Comparison of ENCODE assay signal across 10 cellular contexts in the genomic region with DNA sequence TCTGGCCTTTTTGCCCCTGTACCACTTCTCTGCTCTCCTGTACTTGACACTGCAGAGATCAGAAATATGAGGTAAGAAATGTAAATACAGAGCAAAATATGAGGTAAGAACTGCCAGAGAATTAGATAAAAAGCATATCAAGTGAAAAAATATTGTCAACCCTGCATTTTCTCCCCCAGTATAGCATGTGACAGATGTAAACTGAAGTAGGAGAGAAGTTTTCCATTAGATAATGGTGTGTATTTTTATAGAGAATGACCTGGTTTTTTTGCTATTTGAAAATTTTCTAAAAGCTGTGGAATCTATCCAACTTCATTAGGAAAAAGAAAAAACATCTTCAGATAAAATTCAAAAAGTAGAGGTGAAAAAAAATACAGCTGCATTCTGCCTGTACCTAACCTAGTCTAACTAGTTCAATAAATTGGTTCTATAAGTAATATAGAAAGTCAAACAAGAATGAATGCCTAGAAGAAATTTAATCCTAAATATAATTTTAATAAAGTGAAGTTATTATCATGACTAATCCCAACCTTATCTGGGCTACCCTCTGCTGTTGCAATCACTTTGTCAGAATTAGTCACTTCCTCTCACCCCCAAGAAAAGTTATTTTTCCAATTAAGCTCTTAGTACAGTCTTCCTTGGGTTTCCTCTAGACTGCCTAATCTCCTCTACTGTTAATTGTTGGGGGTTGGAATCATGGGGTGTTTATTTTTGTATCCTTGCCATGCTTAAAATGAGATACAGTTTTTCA.
DNase-seq lines count a peak whose midpoint lies in the region; ATAC-seq and TF ChIP-seq lines count a peak whose summit lies in the region.
"Had no signal": no experiment of that assay in that cellular context is flagged by ENCODE, and none has a peak within 500 bp of the region (broad histone marks: within the 10 kb centered on the region; RNA-seq: fewer than 3 reads in every experiment).

No MANE protein-coding gene starts in this region.

- H3K9ac ChIP-seq in fibroblast of lung (ENCODE audit: insufficient read depth, low read length): no peak overlapping the region

- peak overlapping the region; percentile 12 for H2AFZ ChIP-seq in fibroblast of lung (ENCODE audit: low read length)

- H3K4me2 ChIP-seq in fibroblast of lung (ENCODE audit: extremely low read depth, insufficient read depth, low read length): peak overlapping the region; percentile 44

- H3K27me3 ChIP-seq in fibroblast of lung (ENCODE audit: control insufficient read depth, insufficient read depth, low read length): no peaks in the 10 kb centered on the region

- H3K4me3 ChIP-seq in fibroblast of lung (replicated peaks in 1 of 4; ENCODE audit: control extremely low read depth in 1 of 4, insufficient read depth in 1 of 4, low read depth in 3 of 4, low read length in 4 of 4) (no peak overlapping the region), retinal pigment epithelial cell (ENCODE audit: low read length) (no peak overlapping the region)

- H4K20me1 ChIP-seq in fibroblast of lung (ENCODE audit: control insufficient read depth, extremely low read depth, insufficient read depth, low read length): no peaks in the 10 kb centered on the region

- H3K79me2 ChIP-seq in fibroblast of lung (ENCODE audit: control insufficient read depth, insufficient read depth, low read length): no peaks in the 10 kb centered on the region

- ATAC-seq in GM18511 (IDR thresholded peaks at IDR 0.05; ENCODE audit: unreplicated experiment): no peak
- ATAC-seq in GM18517 (IDR thresholded peaks at IDR 0.05; ENCODE audit: unreplicated experiment): no peak

- H3K27ac ChIP-seq in RWPE1 (peak overlapping the region; percentile 62; the same call in 1 of the 2 replicates), fibroblast of lung (ENCODE audit: insufficient read depth, low read length) (peak overlapping the region; percentile 59)

- CTCF ChIA-PET in RWPE1 (lab: Yijun Ruan, JAX): interaction anchor here (0.6 to 1.0 kb wide), 3 partner anchors 9 to 215 kb away, joined by 3 read pairs; no protein-coding TSS in a partner anchor

- H3K4me1 ChIP-seq in fibroblast of lung (ENCODE audit: control insufficient read depth, extremely low read depth, insufficient read depth, low read length): peaks cover 12% of the 10 kb centered on the region

- no peaks in the 10 kb centered on the region for H3K36me3 ChIP-seq in fibroblast of lung (ENCODE audit: control insufficient read depth, insufficient read depth, low read length)

- no peaks in the 10 kb centered on the region for H3K9me3 ChIP-seq in fibroblast of lung (ENCODE audit: control insufficient read depth, insufficient read depth, low read depth, low read length)

- DNase-seq in HCEC 1CT: peak; percentile 92
- DNase-seq in RWPE1 (ENCODE audit: low spot score): peak; percentile 88
- peak; percentile 86 to 89 for DNase-seq in fibroblast of lung (ENCODE audit: low read depth in 2 of 2)
- DNase-seq in retinal pigment epithelial cell (ENCODE audit: low read depth): peak; percentile 88
- no peak for DNase-seq in stimulated activated CD4-positive, alpha-beta T cell treated with anti-CD3 and anti-CD28 coated beads, Interleukin-4, amount 100 ng/mL, for 24 hours
- DNase-seq in HuH-7 (ENCODE audit: low spot score): no peak
- DNase-seq: activated T-cell treated with anti-CD3 and anti-CD28 coated beads, Interleukin-2, amount 50 U/mL, for 24 hours; NCI-H2081 treated with DMSO at 0.1 percent for 48 hours had no signal

- POLR2A ChIA-PET in RWPE1 (lab: Yijun Ruan, JAX; ENCODE audit: low non-redundant PET): no interaction called here

- TF ChIP-seq CTCF in RWPE1 (conservative IDR thresholded peaks at IDR 0.05; ENCODE audit: low read depth) (no peak), fibroblast of lung (conservative IDR thresholded peaks at IDR 0.05 in 1 of 2, IDR thresholded peaks at IDR 0.05 in 1 of 2; ENCODE audit: low read depth in 1 of 2, low read length in 2 of 2) (no peak), retinal pigment epithelial cell (conservative IDR thresholded peaks at IDR 0.05; ENCODE audit: low read depth, low read length) (no peak)

Comparison
In these comparisons a context has a peak if more than half of its experiments do, and no peak if none do; other contexts are left out.
1. DNase-seq: peak in HCEC 1CT (single experiment), RWPE1 (single experiment), fibroblast of lung (2 of 2) and retinal pigment epithelial cell (single experiment); none in stimulated activated CD4-positive, alpha-beta T cell treated with anti-CD3 and anti-CD28 coated beads, Interleukin-4, amount 100 ng/mL, for 24 hours (single experiment) and HuH-7 (single experiment).